ENCODE assay signal across 21 cellular contexts in genomic region chr17:7077911-7078546, GRCh38. TPM values are rescaled to one million over a fixed set of nuclear protein-coding genes. Genes with fewer than 3 reads are reported as not detected.
DNase-seq lines count a peak whose midpoint lies in the region; ATAC-seq and TF ChIP-seq lines count a peak whose summit lies in the region.
"Had no signal": no experiment of that assay in that cellular context is flagged by ENCODE, and none has a peak within 500 bp of the region (broad histone marks: within the 10 kb centered on the region; RNA-seq: fewer than 3 reads in every experiment).

No MANE protein-coding gene starts in this region.

- H3K4me1 Mint-ChIP-seq in endothelial cell (ENCODE audit: unreplicated experiment) (peaks cover 42% of the 10 kb centered on the region), osteocyte (ENCODE audit: unreplicated experiment) (no peaks in the 10 kb centered on the region)

- ATAC-seq in left ventricle myocardium superior (no peak), HG03039 (IDR thresholded peaks at IDR 0.05; ENCODE audit: unreplicated experiment) (no peak)
- ATAC-seq: CD8-positive, alpha-beta T cell had no signal

- no peaks in the 10 kb centered on the region for H3K36me3 ChIP-seq in HEK293 (ENCODE audit: control insufficient read depth in 2 of 2, insufficient read depth in 1 of 2, low read length in 2 of 2)

- POLR2A ChIA-PET in HEK293 (lab: Yijun Ruan, JAX): no interaction called here

- TF ChIP-seq CTCF in HEK293 (tag by site-specific recombination; IDR thresholded peaks at IDR 0.05) (no peak), endothelial cell (IDR thresholded peaks at IDR 0.05; ENCODE audit: unreplicated experiment) (no peak), osteocyte (IDR thresholded peaks at IDR 0.05) (no peak)

- no peaks in the 10 kb centered on the region for H3K9me3 Mint-ChIP-seq in endothelial cell (ENCODE audit: unreplicated experiment)
- no peaks in the 10 kb centered on the region for H3K9me3 Mint-ChIP-seq in osteocyte (ENCODE audit: unreplicated experiment)
- H3K9me3 Mint-ChIP-seq: CD8-positive, alpha-beta T cell; HFFc6 had no signal

- CTCF ChIA-PET in HEK293 (lab: Yijun Ruan, JAX): interaction anchor here (0.6 to 0.7 kb wide), 2 partner anchors 58 to 219 kb away, joined by 4 to 6 read pairs; no protein-coding TSS in a partner anchor

- H3K4me3 ChIP-seq in HEK293 (ENCODE audit: low read depth, low read length): no peak overlapping the region
- H3K4me3 ChIP-seq: BLaER1 treated with 17β-estradiol and CSF1 and Interleukin-3, amounts not matched to agents 10 nM and 100 nM; GM23248 had no signal

- H3K27me3 Mint-ChIP-seq in endothelial cell (ENCODE audit: unreplicated experiment) (peaks cover 3% of the 10 kb centered on the region), osteocyte (ENCODE audit: unreplicated experiment) (peaks cover 6% of the 10 kb centered on the region)

- peak; percentile 44 for DNase-seq in cardiac septum (ENCODE audit: low spot score)
- no peak for DNase-seq in left ventricle myocardium superior
- no peak for DNase-seq in endothelial cell (ENCODE audit: low spot score)
- no peak for DNase-seq in osteocyte (ENCODE audit: extremely low spot score, unreplicated experiment)
- DNase-seq: CD8-positive, alpha-beta T cell; COR-L47; DMS 273 treated with DMSO at 0.1 percent for 48 hours; DMS53; DND-41; EL; GM23248; HCEC 1CT; HFFc6; IMR-90 had no signal

- intact Hi-C loops in cardiac septum (cut with DNase I) (no loop called here), left ventricle myocardium superior (cut with micrococcal nuclease) (no loop called here)

- H3K27ac Mint-ChIP-seq in endothelial cell (ENCODE audit: unreplicated experiment) (peak overlapping the region; percentile 61), osteocyte (ENCODE audit: unreplicated experiment) (no peak overlapping the region)
- H3K27ac Mint-ChIP-seq: B cell, HFFc6 had no signal

- no peaks in the 10 kb centered on the region for H3K9me3 ChIP-seq in HEK293 (ENCODE audit: control insufficient read depth, insufficient read depth, low read depth, low read length)
- H3K9me3 ChIP-seq: BLaER1 treated with 17β-estradiol and CSF1 and Interleukin-3, amounts not matched to agents 10 nM and 100 nM had no signal

- no peaks in the 10 kb centered on the region for H3K4me1 ChIP-seq in HEK293 (ENCODE audit: control insufficient read depth, insufficient read depth, low read length)

- H3K4me3 Mint-ChIP-seq in endothelial cell (ENCODE audit: unreplicated experiment) (peak overlapping the region; percentile 43), osteocyte (ENCODE audit: unreplicated experiment) (no peak overlapping the region)
- H3K4me3 Mint-ChIP-seq: B cell; CD8-positive, alpha-beta T cell; HFFc6 had no signal

- peaks cover 40% of the 10 kb centered on the region for H3K36me3 Mint-ChIP-seq in endothelial cell (ENCODE audit: low read depth, unreplicated experiment)
- H3K36me3 Mint-ChIP-seq in osteocyte (ENCODE audit: unreplicated experiment): no peaks in the 10 kb centered on the region
- H3K36me3 Mint-ChIP-seq: CD8-positive, alpha-beta T cell had no signal

- no peak overlapping the region for H3K27ac ChIP-seq in HEK293 (ENCODE audit: extremely low read depth, low read depth, low read length)
- H3K27ac ChIP-seq: BLaER1 treated with 17β-estradiol and CSF1 and Interleukin-3, amounts not matched to agents 10 nM and 100 nM; GM23248 had no signal

TF ChIP-seq in HEK293, 187 proteins besides CTCF, POLR2A, EP300 and RAD21:
- TF ChIP-seq TSHZ1 (tag by site-specific recombination; IDR thresholded peaks at IDR 0.05; ENCODE audit: borderline replicate concordance) (no peak), ZNF133 (tag by site-specific recombination; IDR thresholded peaks at IDR 0.05) (peak; percentile 73)

RNA-seq across cellular contexts. Expression of gene CLEC10A, which starts 2.0 kb away (rescaled TPM):
- total RNA-seq in cardiac septum: 3.0 TPM
- 4.4 TPM for total RNA-seq in left ventricle myocardium superior
- total RNA-seq in endothelial cell (ENCODE audit: unreplicated experiment): 30.4 TPM
- not detected in 2 replicates for total RNA-seq in osteocyte
- total RNA-seq: A172; B cell; CD8-positive, alpha-beta T cell; G401; GM23248; H4; HFFc6; IMR-90 had no signal

RNA-seq across cellular contexts. Expression of gene SLC16A11, which starts 34.1 kb away (rescaled TPM):
- total RNA-seq in cardiac septum (1.1 TPM), left ventricle myocardium superior (0.47 TPM), endothelial cell (ENCODE audit: unreplicated experiment) (0.33 TPM), osteocyte (0.57 and 0.75 TPM in 2 replicates)
- total RNA-seq: A172, G401, GM23248, H4, HFFc6, IMR-90 had no signal

RNA-seq across cellular contexts. Expression of gene ASGR2, which starts 36.6 kb away (rescaled TPM):
- total RNA-seq in cardiac septum: 0.24 TPM
- 0.30 TPM for total RNA-seq in left ventricle myocardium superior
- 0.41 TPM for total RNA-seq in endothelial cell (ENCODE audit: unreplicated experiment)
- not detected in 2 replicates for total RNA-seq in osteocyte
- total RNA-seq: A172; B cell; CD8-positive, alpha-beta T cell; G401; GM23248; HFFc6; IMR-90 had no signal

RNA-seq across cellular contexts. Expression of gene SLC16A13, which starts 42.2 kb away (rescaled TPM):
- total RNA-seq in cardiac septum: 0.48 TPM
- total RNA-seq in left ventricle myocardium superior: 1.2 TPM
- 25.8 TPM for total RNA-seq in endothelial cell (ENCODE audit: unreplicated experiment)
- total RNA-seq in osteocyte: 4.4 and 7.9 TPM in 2 replicates
- total RNA-seq: GM23248 had no signal

RNA-seq across cellular contexts. Expression of gene BCL6B, which starts 55.2 kb away (rescaled TPM):
- total RNA-seq in cardiac septum (8.8 TPM), left ventricle myocardium superior (13.1 TPM), endothelial cell (ENCODE audit: unreplicated experiment) (271 TPM), osteocyte (not detected in 2 replicates)
- total RNA-seq: CD8-positive, alpha-beta T cell; G401; GM23248; H4; HFFc6; IMR-90 had no signal
